ENCODE assay signal across 25 cellular contexts in genomic region chr3:180311242-180311641, GRCh38.
"Had no signal": no experiment of that assay in that cellular context is flagged by ENCODE, and none has a peak within 500 bp of the region (broad histone marks: within the 10 kb centered on the region; RNA-seq: fewer than 3 reads in every experiment).

No MANE protein-coding gene starts in this region.

- H3K27me3 ChIP-seq: esophagus muscularis mucosa, hepatocyte, stomach, suprapubic skin, tibial nerve had no signal

- H3K4me1 ChIP-seq: esophagus muscularis mucosa, stomach, suprapubic skin had no signal

- H3K4me3 ChIP-seq: coronary artery, esophagus muscularis mucosa, hepatocyte, stomach, suprapubic skin, tibial nerve had no signal

- H3K9me3 ChIP-seq: esophagus muscularis mucosa, stomach, suprapubic skin, tibial nerve had no signal

- DNase-seq: activated CD4-positive, alpha-beta T cell treated with anti-CD3 and anti-CD28 coated beads, Interleukin-2, amount 10 ng/mL, durations not matched to agents 7 days and 5 days; activated CD4-positive, CD25-positive, alpha-beta regulatory T cell treated with anti-CD3 and anti-CD28 coated beads, Interleukin-2, amount 50 U/mL, for 72 hours; activated CD8-positive, alpha-beta memory T cell treated with anti-CD3 and anti-CD28 coated beads, Interleukin-2, amount 10 ng/mL, durations not matched to agents 7 days and 5 days; activated CD8-positive, alpha-beta T cell treated with anti-CD3 and anti-CD28 coated beads for 36 hours; activated effector memory CD4-positive, alpha-beta T cell treated with anti-CD3 and anti-CD28 coated beads, Interleukin-2, amount 50 U/mL, for 16 hours; activated naive CD4-positive, alpha-beta T cell treated with anti-CD3 and anti-CD28 coated beads, Interleukin-2, amount 10 ng/mL, durations not matched to agents 7 days and 5 days; activated T-cell treated with anti-CD3 and anti-CD28 coated beads for 4 hours; amygdala; cerebellar nuclear complex; glutamatergic neuron; naive B cell; nucleus accumbens; posterior cingulate gyrus; small intestine; stimulated activated CD4-positive, alpha-beta T cell treated with anti-CD3 and anti-CD28 coated beads, Interleukin-15, amount 100 ng/mL, for 24 hours; stomach; WERI-Rb-1 had no signal

- H3K27ac ChIP-seq: coronary artery, esophagus muscularis mucosa, hepatocyte, stomach, suprapubic skin, tibial nerve, WERI-Rb-1 had no signal

- H3K9me3 Mint-ChIP-seq: activated CD4-positive, alpha-beta T cell treated with anti-CD3 and anti-CD28 coated beads, Interleukin-2, amount 10 ng/mL, durations not matched to agents 7 days and 5 days; activated CD8-positive, alpha-beta T cell treated with anti-CD3 and anti-CD28 coated beads for 36 hours; activated naive CD4-positive, alpha-beta T cell treated with anti-CD3 and anti-CD28 coated beads, Interleukin-2, amount 10 ng/mL, durations not matched to agents 7 days and 5 days; memory B cell; stimulated activated memory B cell treated with anti-CD40 and anti-IgM and Interleukin-4, amounts not matched to agents 10 μg/mL and 1 μg/mL and 100 μg/mL, for 72 hours had no signal

- H3K4me3 Mint-ChIP-seq: activated CD4-positive, alpha-beta T cell treated with anti-CD3 and anti-CD28 coated beads, Interleukin-2, amount 10 ng/mL, durations not matched to agents 7 days and 5 days; activated CD8-positive, alpha-beta memory T cell treated with anti-CD3 and anti-CD28 coated beads, Interleukin-2, amount 10 ng/mL, durations not matched to agents 7 days and 5 days; activated CD8-positive, alpha-beta T cell treated with anti-CD3 and anti-CD28 coated beads for 36 hours; activated naive CD4-positive, alpha-beta T cell treated with anti-CD3 and anti-CD28 coated beads, Interleukin-2, amount 10 ng/mL, durations not matched to agents 7 days and 5 days; memory B cell; naive B cell; stimulated activated memory B cell treated with anti-CD40 and anti-IgM and Interleukin-4, amounts not matched to agents 10 μg/mL and 1 μg/mL and 100 μg/mL, for 72 hours had no signal

- H3K36me3 ChIP-seq: esophagus muscularis mucosa, stomach, suprapubic skin, tibial nerve, WERI-Rb-1 had no signal

- H3K27ac Mint-ChIP-seq: activated CD4-positive, alpha-beta T cell treated with anti-CD3 and anti-CD28 coated beads, Interleukin-2, amount 10 ng/mL, durations not matched to agents 7 days and 5 days; activated CD8-positive, alpha-beta memory T cell treated with anti-CD3 and anti-CD28 coated beads, Interleukin-2, amount 10 ng/mL, durations not matched to agents 7 days and 5 days; activated CD8-positive, alpha-beta T cell treated with anti-CD3 and anti-CD28 coated beads for 36 hours; activated naive CD4-positive, alpha-beta T cell treated with anti-CD3 and anti-CD28 coated beads, Interleukin-2, amount 10 ng/mL, durations not matched to agents 7 days and 5 days; memory B cell; naive B cell; stimulated activated memory B cell treated with anti-CD40 and anti-IgM and Interleukin-4, amounts not matched to agents 10 μg/mL and 1 μg/mL and 100 μg/mL, for 72 hours had no signal

- H3K36me3 Mint-ChIP-seq: activated CD8-positive, alpha-beta memory T cell treated with anti-CD3 and anti-CD28 coated beads, Interleukin-2, amount 10 ng/mL, durations not matched to agents 7 days and 5 days; activated naive CD4-positive, alpha-beta T cell treated with anti-CD3 and anti-CD28 coated beads, Interleukin-2, amount 10 ng/mL, durations not matched to agents 7 days and 5 days; memory B cell; naive B cell; stimulated activated memory B cell treated with anti-CD40 and anti-IgM and Interleukin-4, amounts not matched to agents 10 μg/mL and 1 μg/mL and 100 μg/mL, for 72 hours had no signal

- ATAC-seq: activated CD8-positive, alpha-beta memory T cell treated with anti-CD3 and anti-CD28 coated beads, Interleukin-2, amount 10 ng/mL, durations not matched to agents 7 days and 5 days; activated CD8-positive, alpha-beta T cell treated with anti-CD3 and anti-CD28 coated beads for 36 hours; sciatic nerve; stimulated activated memory B cell treated with anti-CD40 and anti-IgM and Interleukin-4, amounts not matched to agents 10 μg/mL and 1 μg/mL and 100 μg/mL, for 72 hours had no signal

- H3K27me3 Mint-ChIP-seq: activated CD4-positive, alpha-beta T cell treated with anti-CD3 and anti-CD28 coated beads, Interleukin-2, amount 10 ng/mL, durations not matched to agents 7 days and 5 days; activated CD8-positive, alpha-beta memory T cell treated with anti-CD3 and anti-CD28 coated beads, Interleukin-2, amount 10 ng/mL, durations not matched to agents 7 days and 5 days; activated CD8-positive, alpha-beta T cell treated with anti-CD3 and anti-CD28 coated beads for 36 hours; activated naive CD4-positive, alpha-beta T cell treated with anti-CD3 and anti-CD28 coated beads, Interleukin-2, amount 10 ng/mL, durations not matched to agents 7 days and 5 days; naive B cell; stimulated activated memory B cell treated with anti-CD40 and anti-IgM and Interleukin-4, amounts not matched to agents 10 μg/mL and 1 μg/mL and 100 μg/mL, for 72 hours had no signal

- H3K4me1 Mint-ChIP-seq: activated CD4-positive, alpha-beta T cell treated with anti-CD3 and anti-CD28 coated beads, Interleukin-2, amount 10 ng/mL, durations not matched to agents 7 days and 5 days; activated naive CD4-positive, alpha-beta T cell treated with anti-CD3 and anti-CD28 coated beads, Interleukin-2, amount 10 ng/mL, durations not matched to agents 7 days and 5 days; memory B cell; naive B cell; stimulated activated memory B cell treated with anti-CD40 and anti-IgM and Interleukin-4, amounts not matched to agents 10 μg/mL and 1 μg/mL and 100 μg/mL, for 72 hours had no signal
